16 cellular contexts compared by ENCODE assay signal in the genomic region with DNA sequence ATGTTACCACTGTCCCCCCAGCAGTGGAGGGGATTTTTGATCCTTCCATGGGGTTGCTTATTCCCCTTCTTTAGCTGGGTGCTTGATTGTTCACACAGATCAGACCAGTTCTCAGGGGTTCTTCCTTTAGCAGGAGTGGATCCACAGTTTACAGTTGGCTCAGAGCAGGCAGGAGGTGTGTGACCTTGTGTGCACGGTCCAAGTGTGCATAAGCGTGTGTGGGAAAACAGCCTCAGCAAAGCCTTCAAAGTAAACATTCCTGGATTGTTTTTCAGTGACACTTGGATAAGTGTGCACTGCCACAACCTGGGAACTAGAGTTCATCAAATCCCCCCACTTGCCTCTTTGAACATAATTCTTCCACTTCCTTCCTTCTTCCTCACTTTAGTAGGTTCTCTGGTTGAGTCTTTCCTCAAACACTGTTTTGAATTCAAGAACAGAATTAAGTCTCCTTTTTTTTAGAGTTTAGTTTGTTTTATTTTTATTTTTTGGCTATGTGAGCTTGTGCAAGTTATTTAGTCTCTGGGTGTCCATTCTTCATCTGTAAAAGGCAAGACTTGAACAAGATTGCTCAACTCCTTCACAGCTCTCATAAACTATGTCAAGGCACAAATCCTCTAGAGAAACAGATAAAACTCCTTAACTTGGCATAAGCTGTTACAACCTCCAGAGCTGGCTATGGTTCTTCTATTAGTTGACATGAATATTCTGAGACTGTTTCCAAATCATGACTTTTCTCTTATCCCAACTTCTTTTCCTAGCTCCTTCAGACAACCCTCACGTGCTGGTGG.
DNase-seq lines count a peak whose midpoint lies in the region; ATAC-seq and TF ChIP-seq lines count a peak whose summit lies in the region.
"Had no signal": no experiment of that assay in that cellular context is flagged by ENCODE, and none has a peak within 500 bp of the region (broad histone marks: within the 10 kb centered on the region; RNA-seq: fewer than 3 reads in every experiment).

No MANE protein-coding gene starts in this region.

- H3K9me3 Mint-ChIP-seq in HFFc6, result peaks cover 5% of the 10 kb centered on the region; the same call in 1 of the 2 replicates
- H3K9me3 Mint-ChIP-seq in natural killer cell, result no peaks in the 10 kb centered on the region
- H3K9me3 Mint-ChIP-seq: T-helper 1 cell treated with Interleukin-12 subunit alpha and Interleukin-12 subunit beta and Interleukin-4 antibody, amounts not matched to agents 30 μg/mL and 1 μg/mL, for 36 hours had no signal

- no peak for TF ChIP-seq EP300 in esophagus muscularis mucosa (IDR thresholded peaks at IDR 0.05)

- no peak for TF ChIP-seq CTCF in HFFc6 (IDR thresholded peaks at IDR 0.05)
- TF ChIP-seq CTCF in esophagus muscularis mucosa (IDR thresholded peaks at IDR 0.05), result no peak
- TF ChIP-seq CTCF in left lung (IDR thresholded peaks at IDR 0.05), result no peak
- no peak for TF ChIP-seq CTCF in thoracic aorta (IDR thresholded peaks at IDR 0.05)
- TF ChIP-seq CTCF in natural killer cell (IDR thresholded peaks at IDR 0.05), result no peak

- peak; percentile 46 for ATAC-seq in left lung
- ATAC-seq in thoracic aorta (ENCODE audit: insufficient number of reproducible peaks, low FRiP score, low read depth), result no peak
- no peak for ATAC-seq in HG03520 (IDR thresholded peaks at IDR 0.05; ENCODE audit: unreplicated experiment)
- no peak for ATAC-seq in natural killer cell

- peaks cover 54% of the 10 kb centered on the region for H3K4me1 Mint-ChIP-seq in HFFc6 (ENCODE audit: low read depth)
- no peaks in the 10 kb centered on the region for H3K4me1 Mint-ChIP-seq in natural killer cell

- no peaks in the 10 kb centered on the region; the same call in 1 of the 2 replicates for H3K27me3 Mint-ChIP-seq in HFFc6 (ENCODE audit: insufficient read depth)
- H3K27me3 Mint-ChIP-seq in natural killer cell (ENCODE audit: low read depth in 2 of 2), result peaks cover 27 to 34% of the 10 kb centered on the region in 2 donors

- H3K4me1 ChIP-seq in esophagus muscularis mucosa (peaks cover 0 to 22% (median 19%) of the 10 kb centered on the region in 4 donors), left lung (no peaks in the 10 kb centered on the region), thoracic aorta (ENCODE audit: control insufficient read depth in 1 of 2, low read depth in 2 of 2) (peaks cover 9 to 32% of the 10 kb centered on the region in 2 donors)
- H3K4me1 ChIP-seq: BLaER1 had no signal

- H3K27ac Mint-ChIP-seq in HFFc6 (peak overlapping the region; percentile 62), natural killer cell (no peak overlapping the region)
- H3K27ac Mint-ChIP-seq: T-helper 1 cell treated with Interleukin-12 subunit alpha and Interleukin-12 subunit beta and Interleukin-4 antibody, amounts not matched to agents 30 μg/mL and 1 μg/mL, for 36 hours had no signal

- H3K27ac ChIP-seq in esophagus muscularis mucosa (replicated peaks in 1 of 4), result peak overlapping the region; percentile 36 to 54 (median 44)
- no peak overlapping the region for H3K27ac ChIP-seq in left lung
- H3K27ac ChIP-seq in thoracic aorta, result peak overlapping the region; percentile 21 to 44
- H3K27ac ChIP-seq: BLaER1, cardiac muscle cell had no signal

- H3K9me3 ChIP-seq in esophagus muscularis mucosa (no peaks in the 10 kb centered on the region), left lung (no peaks in the 10 kb centered on the region), thoracic aorta (no peaks in the 10 kb centered on the region)

- peaks cover 25 to 98% (median 63%) of the 10 kb centered on the region in 4 donors for H3K36me3 ChIP-seq in esophagus muscularis mucosa
- H3K36me3 ChIP-seq in left lung, result peaks cover 0 to 78% of the 10 kb centered on the region in 2 donors
- peaks cover 25% of the 10 kb centered on the region for H3K36me3 ChIP-seq in thoracic aorta
- H3K36me3 ChIP-seq: BLaER1, cardiac muscle cell had no signal

- DNase-seq in HFFc6, result no peak
- DNase-seq in esophagus muscularis mucosa (ENCODE audit: extremely low spot score), result no peak
- no peak for DNase-seq in left lung
- DNase-seq in thoracic aorta (ENCODE audit: low spot score), result no peak
- DNase-seq in 8988T, result no peak
- no peak for DNase-seq in natural killer cell
- DNase-seq: effector memory CD4-positive, alpha-beta T cell; Karpas-422; NCI-H345; nucleus accumbens; stimulated activated CD4-positive, alpha-beta T cell treated with anti-CD3 and anti-CD28 coated beads, Interleukin-12 subunit alpha, Interleukin-12 subunit beta, amount 100 ng/mL, for 4 hours; stimulated activated naive CD4-positive, alpha-beta T cell treated with Interleukin-2 at 50 U/mL for 16 hours had no signal

- H3K27me3 ChIP-seq in esophagus muscularis mucosa (no peaks in the 10 kb centered on the region), left lung (no peaks in the 10 kb centered on the region), thoracic aorta (replicated peaks; ENCODE audit: insufficient read depth) (no peaks in the 10 kb centered on the region)
- H3K27me3 ChIP-seq: BLaER1, cardiac muscle cell had no signal

- no peak for TF ChIP-seq POLR2A in esophagus muscularis mucosa (IDR thresholded peaks at IDR 0.05; ENCODE audit: low read depth)

- H3K36me3 Mint-ChIP-seq in HFFc6 (ENCODE audit: low read depth) (peaks cover 33% of the 10 kb centered on the region), natural killer cell (no peaks in the 10 kb centered on the region)

- intact Hi-C loops in esophagus muscularis mucosa (cut with DNase I), result loop anchor here (5.0 kb wide), 1 partner anchor 92 kb away; no protein-coding TSS in a partner anchor
- intact Hi-C loops in left lung (cut with DNase I), result no loop called here
- intact Hi-C loops in natural killer cell (cut with micrococcal nuclease), result no loop called here

- H3K4me3 Mint-ChIP-seq in HFFc6 (no peak overlapping the region), natural killer cell (no peak overlapping the region)
- H3K4me3 Mint-ChIP-seq: T-helper 1 cell treated with Interleukin-12 subunit alpha and Interleukin-12 subunit beta and Interleukin-4 antibody, amounts not matched to agents 30 μg/mL and 1 μg/mL, for 36 hours had no signal

- H3K4me3 ChIP-seq in esophagus muscularis mucosa, result no peak overlapping the region
- no peak overlapping the region for H3K4me3 ChIP-seq in left lung
- no peak overlapping the region for H3K4me3 ChIP-seq in thoracic aorta
- H3K4me3 ChIP-seq: BLaER1, cardiac muscle cell had no signal

- WGBS in esophagus muscularis mucosa, result 79% methylated on average over 3 of the region's 3 CpGs

Comparison
In these comparisons a context has a peak if more than half of its experiments do, and no peak if none do; other contexts are left out.
1. H3K27ac ChIP-seq: peak in esophagus muscularis mucosa (4 of 4) and thoracic aorta (2 of 2); none in left lung (0 of 2).